Comparison of ENCODE assay signal across 4 cellular contexts in the genomic region with DNA sequence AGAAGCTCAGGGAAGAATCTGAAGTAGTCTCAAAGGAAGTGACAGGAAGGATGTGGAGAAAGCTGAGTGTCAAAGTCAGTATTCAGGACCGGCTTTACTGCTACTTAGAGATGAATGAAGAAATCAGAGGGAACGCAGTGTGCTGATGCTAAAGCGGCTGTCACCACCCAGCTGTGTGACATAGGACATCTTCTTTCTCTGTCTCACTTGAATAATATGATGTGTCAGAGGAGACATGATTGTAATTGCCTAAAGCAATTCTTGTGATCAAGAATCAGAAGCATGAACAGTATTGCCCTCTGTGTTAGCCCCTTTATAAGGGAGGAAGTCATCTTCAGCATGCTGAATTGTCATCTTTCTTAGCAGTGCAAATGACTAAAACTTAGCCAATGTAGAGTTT. TPM values are rescaled to one million over a fixed set of nuclear protein-coding genes. Genes with fewer than 3 reads are reported as not detected.
"Had no signal": no experiment of that assay in that cellular context is flagged by ENCODE, and none has a peak within 500 bp of the region (broad histone marks: within the 10 kb centered on the region; RNA-seq: fewer than 3 reads in every experiment).

No MANE protein-coding gene starts in this region.

RNA-seq across cellular contexts. Expression of a gene that starts 25.6 kb away (rescaled TPM):
- polyA plus RNA-seq: HepG2, IgD-negative memory B cell, IMR-90, K562 had no signal

RNA-seq across cellular contexts. Expression of a gene that starts 52.1 kb away (rescaled TPM):
- polyA plus RNA-seq: HepG2, IgD-negative memory B cell, IMR-90, K562 had no signal
